Comparison of ENCODE assay signal across 6 cellular contexts in genomic region chr16:30194177-30194925, GRCh38. TPM values are rescaled to one million over a fixed set of nuclear protein-coding genes. Genes with fewer than 3 reads are reported as not detected.
DNase-seq lines count a peak whose midpoint lies in the region; ATAC-seq and TF ChIP-seq lines count a peak whose summit lies in the region.
"Not testable (repeated sequence)": the region's sequence is repeated elsewhere in the genome, so short reads cannot be mapped to it uniquely, and the experiment has no call there.

No MANE protein-coding gene starts in this region.

- not testable (repeated sequence) for H3K27me3 ChIP-seq in HUES6 (ENCODE audit: control insufficient read depth, insufficient read depth, low read length)

- not testable (repeated sequence) for H3K4me1 Mint-ChIP-seq in HFFc6 (ENCODE audit: low read depth); immature natural killer cell

- not testable (repeated sequence) for H3K27ac Mint-ChIP-seq in HFFc6, immature natural killer cell

- peak; percentile 33 for ATAC-seq in GM18508 (IDR thresholded peaks at IDR 0.05; ENCODE audit: insufficient read depth, unreplicated experiment)

- DNase-seq in HFFc6 (peak; percentile 0), immature natural killer cell (peak in 2 of 3 donors; percentile 13 to 20)
- not testable (repeated sequence) for DNase-seq in astrocyte of the cerebellum (ENCODE audit: low read depth)
- peak; percentile 5 for DNase-seq in stimulated activated CD4-positive, alpha-beta T cell treated with anti-CD3 and anti-CD28 coated beads, Interleukin-1b, Interleukin-23, amount 100 ng/mL, for 48 hours

- in situ Hi-C loops in astrocyte of the cerebellum (cut with HindIII; ENCODE audit: low sequenced_read_pairs), result not testable (repeated sequence)

- not testable (repeated sequence) for H3K27ac ChIP-seq in HUES6 (ENCODE audit: low read depth, low read length)

- not testable (repeated sequence) for H3K9ac ChIP-seq in HUES6 (ENCODE audit: low read length)

- peak overlapping the region; percentile 58 for H3K4me3 ChIP-seq in HUES6 (ENCODE audit: low read depth, low read length)
- peak overlapping the region; percentile 34 for H3K4me3 ChIP-seq in astrocyte of the cerebellum (ENCODE audit: low read depth, low read length)

- H3K36me3 ChIP-seq in HUES6 (ENCODE audit: control insufficient read depth, insufficient read depth, low read length), result not testable (repeated sequence)

- not testable (repeated sequence) for H3K36me3 Mint-ChIP-seq in HFFc6 (ENCODE audit: low read depth); immature natural killer cell

- H3K27me3 Mint-ChIP-seq in HFFc6 (ENCODE audit: insufficient read depth); immature natural killer cell (ENCODE audit: low read depth in 3 of 3): not testable (repeated sequence)

- not testable (repeated sequence) for H3K4me1 ChIP-seq in HUES6 (ENCODE audit: control insufficient read depth, insufficient read depth, low read length)

- H3K4me3 Mint-ChIP-seq in HFFc6, immature natural killer cell: not testable (repeated sequence)

- not testable (repeated sequence) for TF ChIP-seq CTCF in HFFc6 (IDR thresholded peaks at IDR 0.05); astrocyte of the cerebellum (IDR thresholded peaks at IDR 0.05; ENCODE audit: low read depth, low read length, missing control alignments)

- H3K9me3 Mint-ChIP-seq in HFFc6, immature natural killer cell: not testable (repeated sequence)

- not testable (repeated sequence) for H3K9me3 ChIP-seq in HUES6 (ENCODE audit: control insufficient read depth, insufficient read depth, low read depth, low read length)

RNA-seq across cellular contexts. Expression of gene SLX1A, which starts 0.7 kb away (rescaled TPM):
- total RNA-seq in HFFc6 (2021; fragmentation: NEBNext Ultra II Directional; extraction: Animal tissue kit (Norgen Biotek cat#: 25700)), result 10 to 100 TPM; 13.2 to 23.3 (median 20.7) TPM
- polyA plus RNA-seq in immature natural killer cell, result 100 to 1,000 TPM in 1 of 3 donors, 10 to 100 TPM in 2; 91.2 to 113 (median 99.6) TPM

RNA-seq across cellular contexts. Expression of gene BOLA2B, which starts 0.9 kb away (rescaled TPM):
- 100 to 1,000 TPM; 113 to 142 (median 131) TPM for total RNA-seq in HFFc6 (2021; fragmentation: NEBNext Ultra II Directional; extraction: Animal tissue kit (Norgen Biotek cat#: 25700))
- polyA plus RNA-seq in immature natural killer cell, result 100 to 1,000 TPM; 141 to 239 (median 203) TPM

RNA-seq across cellular contexts. Expression of gene SULT1A3, which starts 4.7 kb away (rescaled TPM):
- 1 to 10 TPM; 3.4 to 8.9 (median 4.1) TPM for total RNA-seq in HFFc6 (2021; fragmentation: NEBNext Ultra II Directional; extraction: Animal tissue kit (Norgen Biotek cat#: 25700))
- 1 to 10 TPM; 1.4 to 3.1 (median 2.7) TPM for polyA plus RNA-seq in immature natural killer cell

RNA-seq across cellular contexts. Expression of gene CORO1A, which starts 10.9 kb away (rescaled TPM):
- 1 to 10 TPM; 2.9 to 4.2 (median 3.7) TPM for total RNA-seq in HFFc6 (2021; fragmentation: NEBNext Ultra II Directional; extraction: Animal tissue kit (Norgen Biotek cat#: 25700))
- polyA plus RNA-seq in immature natural killer cell, result 1,000 to 10,000 TPM; 1,282 to 1,713 (median 1,680) TPM

RNA-seq across cellular contexts. Expression of gene NPIPB13, which starts 53.9 kb away (rescaled TPM):
- 1 to 10 TPM in 5 of 6 experiments, under 1 TPM in 1; 0.91 to 7.5 (median 4.0) TPM for total RNA-seq in HFFc6 (2021; fragmentation: NEBNext Ultra II Directional; extraction: Animal tissue kit (Norgen Biotek cat#: 25700))
- polyA plus RNA-seq in immature natural killer cell, result under 1 TPM in 1 of 3 donors, not detected in 2; 0.43 TPM
